ENCODE assay signal across 11 cellular contexts in the genomic region with DNA sequence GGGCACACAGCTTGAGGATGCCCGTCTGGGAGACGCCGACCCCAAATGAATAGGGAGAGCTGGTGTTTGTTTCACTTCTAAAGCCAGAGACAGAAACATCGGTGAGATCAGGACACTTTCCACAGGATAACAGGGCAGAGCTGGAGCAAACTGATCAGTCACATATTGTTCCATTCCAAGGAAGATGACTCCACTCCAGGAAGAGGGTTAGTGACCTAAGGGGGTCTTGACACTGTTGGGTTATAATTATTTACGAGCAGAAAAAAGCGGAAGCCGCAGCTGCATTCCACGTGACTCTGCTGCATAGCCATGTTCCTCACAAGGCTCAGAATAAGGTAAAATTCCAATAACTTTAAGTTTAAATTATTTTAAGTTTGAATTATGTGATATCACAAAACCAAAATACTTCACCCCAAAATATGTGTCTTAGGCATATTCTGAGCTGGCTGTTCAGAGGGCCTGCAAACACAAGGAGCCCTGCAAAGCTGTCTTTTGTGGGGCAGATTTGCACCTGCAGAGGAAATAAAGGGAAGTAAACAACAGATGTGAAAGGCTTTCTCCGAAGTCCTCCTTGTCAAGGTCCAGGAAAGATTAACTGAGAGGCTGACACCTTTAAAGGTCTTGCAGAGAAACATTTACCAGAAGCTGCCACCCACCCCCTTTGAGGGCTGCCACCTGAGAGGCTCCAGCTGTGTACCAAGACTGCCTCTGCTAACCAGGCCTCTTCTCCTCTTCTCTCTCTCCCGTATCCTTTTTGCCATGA.
DNase-seq lines count a peak whose midpoint lies in the region; ATAC-seq and TF ChIP-seq lines count a peak whose summit lies in the region.
"Had no signal": no experiment of that assay in that cellular context is flagged by ENCODE, and none has a peak within 500 bp of the region (broad histone marks: within the 10 kb centered on the region; RNA-seq: fewer than 3 reads in every experiment).

No MANE protein-coding gene starts in this region.

- peak; percentile 70 for ATAC-seq in activated CD8-positive, alpha-beta T cell treated with anti-CD3 and anti-CD28 coated beads for 36 hours
- ATAC-seq: esophagus mucosa had no signal

- no peak for TF ChIP-seq CTCF in activated CD8-positive, alpha-beta T cell treated with anti-CD3 and anti-CD28 coated beads for 36 hours (IDR thresholded peaks at IDR 0.05)
- TF ChIP-seq CTCF in neural crest cell (conservative IDR thresholded peaks at IDR 0.05) = no peak

- DNase-seq in NCI-H345 (lab: John Stamatoyannopoulos, UW) = peak; percentile 24
- no peak for DNase-seq in NCI-H345 treated with DMSO at 0.1 percent for 48 hours (lab: John Stamatoyannopoulos, UW; ENCODE audit: unreplicated experiment)
- DNase-seq in KBM-7 = peak; percentile 87
- DNase-seq in activated CD8-positive, alpha-beta T cell treated with anti-CD3 and anti-CD28 coated beads for 36 hours = peak; percentile 53
- DNase-seq in neural crest cell (ENCODE audit: low read depth, low spot score) = no peak
- no peak for DNase-seq in SW480 (ENCODE audit: low spot score)
- no peak for DNase-seq in Ammon's horn (ENCODE audit: low spot score)
- no peak for DNase-seq in NCI-H2107 treated with DMSO at 0.1 percent for 48 hours (lab: John Stamatoyannopoulos, UW; ENCODE audit: unreplicated experiment)
- DNase-seq: DMS53, NCI-H187 had no signal

- in situ Hi-C loops in KBM-7 (cut with MboI; ENCODE audit: low pct_unique_long_range_greater_than_20kb, low sequenced_read_pairs) = no loop called here

- intact Hi-C loops in activated CD8-positive, alpha-beta T cell treated with anti-CD3 and anti-CD28 coated beads for 36 hours (cut with micrococcal nuclease) = no loop called here

- peak overlapping the region; percentile 82 for H3K27ac Mint-ChIP-seq in activated CD8-positive, alpha-beta T cell treated with anti-CD3 and anti-CD28 coated beads for 36 hours
- H3K27ac Mint-ChIP-seq in neural crest cell (ENCODE audit: unreplicated experiment) = peak overlapping the region; percentile 7

- H3K27me3 Mint-ChIP-seq in activated CD8-positive, alpha-beta T cell treated with anti-CD3 and anti-CD28 coated beads for 36 hours = no peaks in the 10 kb centered on the region
- H3K27me3 Mint-ChIP-seq in neural crest cell (ENCODE audit: low read depth) = peaks cover 7% of the 10 kb centered on the region

- H3K4me1 Mint-ChIP-seq in activated CD8-positive, alpha-beta T cell treated with anti-CD3 and anti-CD28 coated beads for 36 hours (ENCODE audit: low read depth) = peaks cover 17% of the 10 kb centered on the region
- H3K4me1 Mint-ChIP-seq in neural crest cell = peaks cover 19% of the 10 kb centered on the region

- POLR2A ChIA-PET in activated CD8-positive, alpha-beta T cell treated with anti-CD3 and anti-CD28 coated beads for 36 hours (lab: Charles Lee) = no interaction called here

- CTCF ChIA-PET in activated CD8-positive, alpha-beta T cell treated with anti-CD3 and anti-CD28 coated beads for 36 hours (lab: Charles Lee) = interaction anchor here (1.3 kb wide), 1 partner anchor 12 kb away, joined by 4 read pairs; no protein-coding TSS in a partner anchor

- no peak overlapping the region for H3K4me3 Mint-ChIP-seq in activated CD8-positive, alpha-beta T cell treated with anti-CD3 and anti-CD28 coated beads for 36 hours
- H3K4me3 Mint-ChIP-seq in neural crest cell = no peak overlapping the region

- H3K9me3 Mint-ChIP-seq in activated CD8-positive, alpha-beta T cell treated with anti-CD3 and anti-CD28 coated beads for 36 hours = peaks cover 4% of the 10 kb centered on the region
- no peaks in the 10 kb centered on the region for H3K9me3 Mint-ChIP-seq in neural crest cell

- H3K36me3 Mint-ChIP-seq in activated CD8-positive, alpha-beta T cell treated with anti-CD3 and anti-CD28 coated beads for 36 hours (ENCODE audit: low read depth) = no peaks in the 10 kb centered on the region
- no peaks in the 10 kb centered on the region for H3K36me3 Mint-ChIP-seq in neural crest cell (ENCODE audit: low read depth)

Comparison
In these comparisons a context has a peak if more than half of its experiments do, and no peak if none do; other contexts are left out.
1. DNase-seq: peak in NCI-H345 (single experiment), KBM-7 (single experiment) and activated CD8-positive, alpha-beta T cell treated with anti-CD3 and anti-CD28 coated beads for 36 hours (single experiment); none in NCI-H345 treated with DMSO at 0.1 percent for 48 hours (single experiment), neural crest cell (single experiment), SW480 (single experiment), Ammon's horn (single experiment) and NCI-H2107 treated with DMSO at 0.1 percent for 48 hours (single experiment).